ENCODE assay signal across 2 cellular contexts in genomic region chr16:660132-660458, GRCh38.
TF ChIP-seq lines count a peak whose summit lies in the region.

No MANE protein-coding gene starts in this region.

TF ChIP-seq in SK-N-SH treated with all-trans-retinoic acid at 6 μM for 48 hours, 23 proteins besides CTCF, POLR2A, EP300 and RAD21 (continued from another document):
- TF ChIP-seq CSRNP3 (CRISPR knock-in tag; IDR thresholded peaks at IDR 0.05) = no peak
TF ChIP-seq in SK-N-SH treated with all-trans-retinoic acid at 6 μM for 48 hours: peak in this region for 0.

TF ChIP-seq in WTC11, 78 proteins besides CTCF, POLR2A, EP300 and RAD21 (continued from another document):
- TF ChIP-seq MLX (CRISPR knock-in tag; IDR thresholded peaks at IDR 0.05) = no peak
- no peak for TF ChIP-seq IRF1 (CRISPR knock-in tag; IDR thresholded peaks at IDR 0.05)
- no peak for TF ChIP-seq SOX15 (CRISPR knock-in tag; IDR thresholded peaks at IDR 0.05)
- TF ChIP-seq MAX (CRISPR knock-in tag; IDR thresholded peaks at IDR 0.05) = no peak
- no peak for TF ChIP-seq ARID4B (CRISPR knock-in tag; IDR thresholded peaks at IDR 0.05; ENCODE audit: borderline replicate concordance)
- TF ChIP-seq CDX4 (CRISPR knock-in tag; IDR thresholded peaks at IDR 0.05; ENCODE audit: borderline replicate concordance) = no peak
- TF ChIP-seq TCF7 (CRISPR knock-in tag; IDR thresholded peaks at IDR 0.05; ENCODE audit: low read depth) = no peak
- TF ChIP-seq ZNF263 (CRISPR knock-in tag; IDR thresholded peaks at IDR 0.05; ENCODE audit: low read depth) = no peak
- no peak for TF ChIP-seq IRF2 (CRISPR knock-in tag; IDR thresholded peaks at IDR 0.05; ENCODE audit: borderline replicate concordance, low read depth)
